Comparison of ENCODE assay signal across 8 cellular contexts in genomic region chr16:10918294-10919002, GRCh38. TPM values are rescaled to one million over a fixed set of nuclear protein-coding genes. Genes with fewer than 3 reads are reported as not detected.
A peak's percentile ranks its signal among the peaks of the same experiment; 100 is the strongest.
DNase-seq lines count a peak whose midpoint lies in the region; ATAC-seq and TF ChIP-seq lines count a peak whose summit lies in the region.

No MANE protein-coding gene starts in this region.

- no peaks in the 10 kb centered on the region for H3K9me3 Mint-ChIP-seq in activated naive CD8-positive, alpha-beta T cell treated with anti-CD3 and anti-CD28 coated beads, Interleukin-2, amount 10 ng/mL, durations not matched to agents 7 days and 5 days
- no peaks in the 10 kb centered on the region for H3K9me3 Mint-ChIP-seq in progenitor cell of endocrine pancreas (ENCODE audit: low read depth)

- no peaks in the 10 kb centered on the region for H3K36me3 Mint-ChIP-seq in activated naive CD8-positive, alpha-beta T cell treated with anti-CD3 and anti-CD28 coated beads, Interleukin-2, amount 10 ng/mL, durations not matched to agents 7 days and 5 days
- H3K36me3 Mint-ChIP-seq in progenitor cell of endocrine pancreas (ENCODE audit: insufficient read depth), result no peaks in the 10 kb centered on the region

- peaks cover 7% of the 10 kb centered on the region for H3K4me1 Mint-ChIP-seq in activated naive CD8-positive, alpha-beta T cell treated with anti-CD3 and anti-CD28 coated beads, Interleukin-2, amount 10 ng/mL, durations not matched to agents 7 days and 5 days
- peaks cover 8% of the 10 kb centered on the region for H3K4me1 Mint-ChIP-seq in progenitor cell of endocrine pancreas (ENCODE audit: low read depth)

- ATAC-seq in activated naive CD8-positive, alpha-beta T cell treated with anti-CD3 and anti-CD28 coated beads, Interleukin-2, amount 10 ng/mL, durations not matched to agents 7 days and 5 days (ENCODE audit: low read depth), result peak; percentile 66
- peak; percentile 34 to 78 (median 71) for ATAC-seq in heart left ventricle

- H3K27ac Mint-ChIP-seq in activated naive CD8-positive, alpha-beta T cell treated with anti-CD3 and anti-CD28 coated beads, Interleukin-2, amount 10 ng/mL, durations not matched to agents 7 days and 5 days, result no peak overlapping the region
- H3K27ac Mint-ChIP-seq in progenitor cell of endocrine pancreas, result no peak overlapping the region

- POLR2A ChIA-PET in activated naive CD8-positive, alpha-beta T cell treated with anti-CD3 and anti-CD28 coated beads, Interleukin-2, amount 10 ng/mL, durations not matched to agents 7 days and 5 days (lab: Charles Lee), result interaction anchor here (2.0 kb wide), 1 partner anchor 175 kb away, joined by 5 read pairs; the partner anchor contains the start of gene NUBP1

- intact Hi-C loops in heart left ventricle (cut with DNase I), result loop anchor here (2.0 to 10.0 kb wide), 19 partner anchors 84 to 604 kb away; partner anchors contain the start of gene NUBP1 (in 1 of the 10)

- no peak overlapping the region for H3K4me3 Mint-ChIP-seq in activated naive CD8-positive, alpha-beta T cell treated with anti-CD3 and anti-CD28 coated beads, Interleukin-2, amount 10 ng/mL, durations not matched to agents 7 days and 5 days
- H3K4me3 Mint-ChIP-seq in progenitor cell of endocrine pancreas (ENCODE audit: low read depth), result no peak overlapping the region

- no peaks in the 10 kb centered on the region for H3K9me3 ChIP-seq in heart left ventricle

- H3K27me3 ChIP-seq in heart left ventricle, result no peaks in the 10 kb centered on the region

- 43 to 54% (median 47%) methylated on average over 21 of the region's 21 CpGs for WGBS in heart left ventricle, 4 donors

- DNase-seq in ACHN (peak; percentile 93), GM19238 (ENCODE audit: insufficient read length, low spot score) (peak; percentile 79), NCI-H1105 (lab: John Stamatoyannopoulos, UW) (peak; percentile 71), SKM-1 treated with dmso at 0.1 percent for 144 hours (lab: John Stamatoyannopoulos, UW; ENCODE audit: unreplicated experiment) (peak; percentile 85), heart left ventricle (peak; percentile 91 to 95 (median 94)), progenitor cell of endocrine pancreas (ENCODE audit: low spot score, unreplicated experiment) (peak; percentile 90), ureter (ENCODE audit: low spot score) (peak; percentile 95)
- peak; percentile 79 for DNase-seq in activated naive CD8-positive, alpha-beta T cell treated with anti-CD3 and anti-CD28 coated beads, Interleukin-2, amount 10 ng/mL, durations not matched to agents 7 days and 5 days

- peak; percentile 91 to 99 (median 97) for TF ChIP-seq CTCF in heart left ventricle (IDR thresholded peaks at IDR 0.05)
- TF ChIP-seq CTCF in progenitor cell of endocrine pancreas (IDR thresholded peaks at IDR 0.05; ENCODE audit: unreplicated experiment), result peak; percentile 88

- H3K4me1 ChIP-seq in heart left ventricle, result peaks cover 15 to 58% (median 38%) of the 10 kb centered on the region in 12 donors

- TF ChIP-seq POLR2A in heart left ventricle (IDR thresholded peaks at IDR 0.05), result no peak

- H3K4me3 ChIP-seq in heart left ventricle, result peak overlapping the region in 7 of 12 donors; percentile 14 to 51 (median 27)

- H3K27me3 Mint-ChIP-seq in activated naive CD8-positive, alpha-beta T cell treated with anti-CD3 and anti-CD28 coated beads, Interleukin-2, amount 10 ng/mL, durations not matched to agents 7 days and 5 days, result no peaks in the 10 kb centered on the region
- H3K27me3 Mint-ChIP-seq in progenitor cell of endocrine pancreas, result peaks cover 3% of the 10 kb centered on the region

- peak overlapping the region in 10 of 12 donors; percentile 26 to 72 (median 64) for H3K27ac ChIP-seq in heart left ventricle

- in situ Hi-C loops in ACHN (cut with HindIII; ENCODE audit: low pct_ligation_motif_present, low pct_unique_long_range_greater_than_20kb, low sequenced_read_pairs), result no loop called here

- H3K36me3 ChIP-seq in heart left ventricle, result peaks cover 0 to 100% (median 7%) of the 10 kb centered on the region in 9 donors

RNA-seq across cellular contexts. Expression of gene DEXI, which starts 23.8 kb away (rescaled TPM):
- total RNA-seq in activated naive CD8-positive, alpha-beta T cell treated with anti-CD3 and anti-CD28 coated beads, Interleukin-2, amount 10 ng/mL, durations not matched to agents 7 days and 5 days, result 10 to 100 TPM; 31.4 to 32.3 TPM
- total RNA-seq in heart left ventricle (100 to 1,000 TPM in 3 of 9 donors, 10 to 100 TPM in 6; 57.2 to 141 (median 82.4) TPM), progenitor cell of endocrine pancreas (31.2 and 32.3 TPM in 2 replicates), ureter (33.9 TPM)
- polyA plus RNA-seq in heart left ventricle, result 100 to 1,000 TPM in 1 of 2 donors, 10 to 100 TPM in 1; 99.9 to 119 TPM

RNA-seq across cellular contexts. Expression of gene CLEC16A, which starts 25.9 kb away (rescaled TPM):
- total RNA-seq in activated naive CD8-positive, alpha-beta T cell treated with anti-CD3 and anti-CD28 coated beads, Interleukin-2, amount 10 ng/mL, durations not matched to agents 7 days and 5 days, result 10 to 100 TPM; 31.1 to 34.1 TPM
- total RNA-seq in heart left ventricle (10 to 100 TPM; 20.3 to 41.1 (median 23.7) TPM), progenitor cell of endocrine pancreas (32.6 and 34.3 TPM in 2 replicates), ureter (38.8 TPM)
- polyA plus RNA-seq in heart left ventricle, result 10 to 100 TPM; 13.8 to 28.5 TPM

RNA-seq across cellular contexts. Expression of gene CIITA, which starts 41.4 kb away (rescaled TPM):
- total RNA-seq in activated naive CD8-positive, alpha-beta T cell treated with anti-CD3 and anti-CD28 coated beads, Interleukin-2, amount 10 ng/mL, durations not matched to agents 7 days and 5 days, result 10 to 100 TPM; 12.6 to 13.1 TPM
- total RNA-seq in heart left ventricle (10 to 100 TPM in 3 of 9 donors, 1 to 10 TPM in 6; 1.6 to 73.9 (median 8.2) TPM), progenitor cell of endocrine pancreas (not detected in 2 replicates), ureter (32.0 TPM)
- polyA plus RNA-seq in heart left ventricle, result 10 to 100 TPM in 1 of 2 donors, 1 to 10 TPM in 1; 2.6 to 10.8 TPM

Comparison
In these comparisons a context has a peak if more than half of its experiments do, and no peak if none do; other contexts are left out.
1. Peak in every context shown above with its lines: DNase-seq, ATAC-seq, H3K4me3 ChIP-seq and H3K27ac ChIP-seq.